In the genomic region with DNA sequence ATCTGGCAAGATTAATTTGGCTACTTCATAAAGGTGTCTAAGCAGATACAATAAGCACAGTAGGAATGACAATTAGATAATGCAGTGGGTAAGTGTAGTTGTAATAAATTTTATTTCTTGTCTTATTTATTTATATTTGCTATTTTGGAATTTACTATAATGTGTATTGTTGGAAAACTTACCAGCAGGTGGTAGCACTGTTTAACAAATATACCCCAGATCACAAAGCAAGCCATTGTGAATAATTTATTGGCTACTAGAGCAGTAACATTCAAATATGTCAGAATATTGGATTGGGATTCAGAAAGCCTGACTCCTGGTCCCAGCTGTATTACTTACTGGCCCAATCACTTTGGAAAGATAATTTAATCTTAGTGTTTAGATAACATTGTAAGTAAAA, we compare ENCODE assay signal across 13 cellular contexts.
DNase-seq lines count a peak whose midpoint lies in the region; ATAC-seq and TF ChIP-seq lines count a peak whose summit lies in the region.
"Had no signal": no experiment of that assay in that cellular context is flagged by ENCODE, and none has a peak within 500 bp of the region (broad histone marks: within the 10 kb centered on the region; RNA-seq: fewer than 3 reads in every experiment).

No MANE protein-coding gene starts in this region.

- no peak overlapping the region for H3K4me3 Mint-ChIP-seq in HFFc6
- H3K4me3 Mint-ChIP-seq in activated CD4-positive, alpha-beta T cell treated with anti-CD3 and anti-CD28 coated beads for 36 hours = no peak overlapping the region
- H3K4me3 Mint-ChIP-seq: activated T-helper 17 cell treated with anti-CD3 and anti-CD28 coated beads, Interleukin-2, amount 50 U/mL, for 72 hours; B cell had no signal

- H3K36me3 ChIP-seq in adipocyte (ENCODE audit: control insufficient read depth, insufficient read depth, low read length, severe bottlenecking) (no peaks in the 10 kb centered on the region), heart right ventricle (no peaks in the 10 kb centered on the region), vagina (no peaks in the 10 kb centered on the region)

- H3K4me1 ChIP-seq in adipocyte (ENCODE audit: control insufficient read depth, insufficient read depth, low read length) (peaks cover 7% of the 10 kb centered on the region), heart right ventricle (peaks cover 0 to 6% (median 0%) of the 10 kb centered on the region in 9 donors), vagina (no peaks in the 10 kb centered on the region)

- H3K9me3 Mint-ChIP-seq in HFFc6 = peaks cover 21% of the 10 kb centered on the region
- H3K9me3 Mint-ChIP-seq in activated CD4-positive, alpha-beta T cell treated with anti-CD3 and anti-CD28 coated beads for 36 hours (ENCODE audit: low read depth) = no peaks in the 10 kb centered on the region
- H3K9me3 Mint-ChIP-seq: activated T-helper 17 cell treated with anti-CD3 and anti-CD28 coated beads, Interleukin-2, amount 50 U/mL, for 72 hours had no signal

- DNase-seq in A172 (ENCODE audit: low spot score) = peak; percentile 2
- DNase-seq in HFFc6 = no peak
- DNase-seq in adipocyte (ENCODE audit: low read depth) = peak; percentile 66
- no peak for DNase-seq in heart right ventricle
- no peak for DNase-seq in left lobe of liver (ENCODE audit: low spot score)
- DNase-seq in stimulated activated naive CD8-positive, alpha-beta T cell treated with anti-CD3 and anti-CD28 coated beads, Interleukin-15, Interleukin-2, amounts not matched to agents 100 U/mL and 50 U/mL, for 24 hours = no peak
- DNase-seq in vagina (ENCODE audit: extremely low spot score in 2 of 2) = no peak
- DNase-seq in activated CD4-positive, alpha-beta T cell treated with anti-CD3 and anti-CD28 coated beads for 36 hours = no peak
- DNase-seq: effector CD8-positive, alpha-beta T cell; NCI-H748 treated with DMSO at 0.1 percent for 48 hours; posterior cingulate gyrus had no signal

- intact Hi-C loops in heart right ventricle (cut with DNase I) = loop anchor here in 7 of 10 donors (2.0 to 10.0 kb wide), 3 partner anchors 592 to 598 kb away; no protein-coding TSS in a partner anchor
- intact Hi-C loops in vagina (cut with DNase I) = no loop called here
- intact Hi-C loops in activated CD4-positive, alpha-beta T cell treated with anti-CD3 and anti-CD28 coated beads for 36 hours (cut with DNase I, micrococcal nuclease) = loop anchor here in 1 of 2 experiments (1.0 kb wide), 1 partner anchor 596 kb away; no protein-coding TSS in a partner anchor

- no peak overlapping the region for H3K9ac ChIP-seq in adipocyte (ENCODE audit: low read length)

- POLR2A ChIA-PET in activated CD4-positive, alpha-beta T cell treated with anti-CD3 and anti-CD28 coated beads for 36 hours (lab: Charles Lee) = no interaction called here

- H3K4me1 Mint-ChIP-seq in HFFc6 (ENCODE audit: low read depth) = no peaks in the 10 kb centered on the region
- no peaks in the 10 kb centered on the region for H3K4me1 Mint-ChIP-seq in activated CD4-positive, alpha-beta T cell treated with anti-CD3 and anti-CD28 coated beads for 36 hours
- H3K4me1 Mint-ChIP-seq: activated T-helper 17 cell treated with anti-CD3 and anti-CD28 coated beads, Interleukin-2, amount 50 U/mL, for 72 hours; B cell had no signal

- no peaks in the 10 kb centered on the region for H3K36me3 Mint-ChIP-seq in HFFc6 (ENCODE audit: low read depth)
- H3K36me3 Mint-ChIP-seq in activated CD4-positive, alpha-beta T cell treated with anti-CD3 and anti-CD28 coated beads for 36 hours (ENCODE audit: low read depth) = no peaks in the 10 kb centered on the region

- TF ChIP-seq POLR2A in vagina (IDR thresholded peaks at IDR 0.05) = no peak

- H3K27ac Mint-ChIP-seq in HFFc6 = no peak overlapping the region
- H3K27ac Mint-ChIP-seq in activated CD4-positive, alpha-beta T cell treated with anti-CD3 and anti-CD28 coated beads for 36 hours = no peak overlapping the region
- H3K27ac Mint-ChIP-seq: activated T-helper 17 cell treated with anti-CD3 and anti-CD28 coated beads, Interleukin-2, amount 50 U/mL, for 72 hours; B cell had no signal

- H3K27ac ChIP-seq in heart right ventricle (no peak overlapping the region), vagina (no peak overlapping the region)

- peak in 6 of 8 donors; percentile 39 to 71 (median 55) for ATAC-seq in heart right ventricle
- no peak for ATAC-seq in left lobe of liver
- no peak for ATAC-seq in stimulated activated naive CD8-positive, alpha-beta T cell treated with anti-CD3 and anti-CD28 coated beads, Interleukin-15, Interleukin-2, amounts not matched to agents 100 U/mL and 50 U/mL, for 24 hours
- ATAC-seq in activated CD4-positive, alpha-beta T cell treated with anti-CD3 and anti-CD28 coated beads for 36 hours = no peak
- ATAC-seq: activated T-helper 17 cell treated with anti-CD3 and anti-CD28 coated beads, Interleukin-2, amount 50 U/mL, for 72 hours had no signal

- H3K4me3 ChIP-seq in adipocyte (ENCODE audit: low read length) = no peak overlapping the region
- H3K4me3 ChIP-seq in heart right ventricle = no peak overlapping the region
- no peak overlapping the region for H3K4me3 ChIP-seq in vagina

- TF ChIP-seq CTCF in HFFc6 (IDR thresholded peaks at IDR 0.05) (peak; percentile 24; the same call in 1 of the 2 replicates), heart right ventricle (IDR thresholded peaks at IDR 0.05) (peak in 7 of 9 donors; percentile 17 to 46 (median 35)), vagina (IDR thresholded peaks at IDR 0.05) (peak in 1 of 3 experiments; percentile 15)

- H3K27me3 ChIP-seq in adipocyte (replicated peaks; ENCODE audit: control insufficient read depth, insufficient read depth, low read length) = no peaks in the 10 kb centered on the region
- H3K27me3 ChIP-seq in heart right ventricle = no peaks in the 10 kb centered on the region
- H3K27me3 ChIP-seq in vagina = no peaks in the 10 kb centered on the region

- H3K27me3 Mint-ChIP-seq in HFFc6 (ENCODE audit: insufficient read depth) = no peaks in the 10 kb centered on the region
- H3K27me3 Mint-ChIP-seq in activated CD4-positive, alpha-beta T cell treated with anti-CD3 and anti-CD28 coated beads for 36 hours = no peaks in the 10 kb centered on the region
- H3K27me3 Mint-ChIP-seq: activated T-helper 17 cell treated with anti-CD3 and anti-CD28 coated beads, Interleukin-2, amount 50 U/mL, for 72 hours; B cell had no signal

- H3K9me3 ChIP-seq in adipocyte (ENCODE audit: control insufficient read depth, low read length) (no peaks in the 10 kb centered on the region), heart right ventricle (no peaks in the 10 kb centered on the region), vagina (no peaks in the 10 kb centered on the region)

- CTCF ChIA-PET in activated CD4-positive, alpha-beta T cell treated with anti-CD3 and anti-CD28 coated beads for 36 hours (lab: Charles Lee) = no interaction called here

Comparison
In these comparisons a context has a peak if more than half of its experiments do, and no peak if none do; other contexts are left out.
1. DNase-seq: peak in A172 (single experiment) and adipocyte (single experiment); none in HFFc6 (single experiment), heart right ventricle (0 of 2), left lobe of liver (single experiment), stimulated activated naive CD8-positive, alpha-beta T cell treated with anti-CD3 and anti-CD28 coated beads, Interleukin-15, Interleukin-2, amounts not matched to agents 100 U/mL and 50 U/mL, for 24 hours (single experiment), vagina (0 of 2) and activated CD4-positive, alpha-beta T cell treated with anti-CD3 and anti-CD28 coated beads for 36 hours (single experiment).
2. ATAC-seq: peak in heart right ventricle (6 of 8); none in left lobe of liver (single experiment), stimulated activated naive CD8-positive, alpha-beta T cell treated with anti-CD3 and anti-CD28 coated beads, Interleukin-15, Interleukin-2, amounts not matched to agents 100 U/mL and 50 U/mL, for 24 hours (single experiment) and activated CD4-positive, alpha-beta T cell treated with anti-CD3 and anti-CD28 coated beads for 36 hours (single experiment).